23 cellular contexts compared by ENCODE assay signal in genomic region chr4:115763051-115763450, GRCh38.
"Had no signal": no experiment of that assay in that cellular context is flagged by ENCODE, and none has a peak within 500 bp of the region (broad histone marks: within the 10 kb centered on the region; RNA-seq: fewer than 3 reads in every experiment).

No MANE protein-coding gene starts in this region.

- H3K4me2 ChIP-seq: smooth muscle cell had no signal

- FAIRE-seq: kidney had no signal

- H3K4me3 ChIP-seq: left lung, lower lobe of right lung, mucosa of descending colon, ovary, right atrium auricular region, right lobe of liver, smooth muscle cell, tibial nerve, uterus had no signal

- H3K36me3 ChIP-seq: left lung, lower lobe of right lung, ovary, right atrium auricular region, right lobe of liver, tibial nerve, uterus had no signal

- H3K27me3 ChIP-seq: left lung, ovary, right atrium auricular region, right lobe of liver, tibial nerve, uterus had no signal

- H3K4me1 ChIP-seq: left lung, lower lobe of right lung, right atrium auricular region, right lobe of liver, tibial nerve, uterus had no signal

- ATAC-seq: left colon; left lung; lower lobe of right lung; mucosa of descending colon; naive thymus-derived CD4-positive, alpha-beta T cell; natural killer cell treated with Interleukin-12 subunit alpha and Interleukin-12 subunit beta and Interleukin-15 and Interleukin-18, amount 100 ng/mL, for 72 hours; right lobe of liver; stimulated activated memory B cell treated with anti-CD40 and anti-IgM and Interleukin-4, amounts not matched to agents 10 μg/mL and 1 μg/mL and 100 μg/mL, for 72 hours; stimulated activated naive CD8-positive, alpha-beta T cell treated with anti-CD3 and anti-CD28 coated beads, Interleukin-15, amount 100 ng/mL, for 72 hours had no signal

- H3K9me3 ChIP-seq: left lung, lower lobe of right lung, mucosa of descending colon, ovary, right lobe of liver, tibial nerve, uterus had no signal

- H3K27ac ChIP-seq: left lung, lower lobe of right lung, ovary, right atrium auricular region, right lobe of liver, tibial nerve, uterus had no signal

- DNase-seq: kidney; left colon; left lung; lower lobe of right lung; mesendoderm; midbrain; mucosa of descending colon; naive thymus-derived CD4-positive, alpha-beta T cell; ovary; right lobe of liver; stimulated activated CD4-positive, alpha-beta T cell treated with anti-CD3 and anti-CD28 coated beads, Interleukin-1b, Interleukin-23, amount 100 ng/mL, for 48 hours; stimulated activated CD4-positive, alpha-beta T cell treated with anti-CD3 and anti-CD28 coated beads, Interleukin-2, amount 100 ng/mL, for 48 hours; stimulated activated CD4-positive, alpha-beta T cell treated with anti-CD3 and anti-CD28 coated beads, Interleukin-4, amount 100 ng/mL, for 4 hours; stimulated activated CD8-positive, alpha-beta memory T cell treated with anti-CD3 and anti-CD28 coated beads, Interleukin-4, amount 100 ng/mL, for 48 hours; stimulated activated naive CD4-positive, alpha-beta T cell treated with Interleukin-2 at 50 U/mL for 16 hours; stimulated activated naive CD8-positive, alpha-beta T cell treated with anti-CD3 and anti-CD28 coated beads, Interleukin-15, amount 100 ng/mL, for 72 hours; substantia nigra; uterus had no signal
